ENCODE assay signal across 1 cellular context in the genomic region with DNA sequence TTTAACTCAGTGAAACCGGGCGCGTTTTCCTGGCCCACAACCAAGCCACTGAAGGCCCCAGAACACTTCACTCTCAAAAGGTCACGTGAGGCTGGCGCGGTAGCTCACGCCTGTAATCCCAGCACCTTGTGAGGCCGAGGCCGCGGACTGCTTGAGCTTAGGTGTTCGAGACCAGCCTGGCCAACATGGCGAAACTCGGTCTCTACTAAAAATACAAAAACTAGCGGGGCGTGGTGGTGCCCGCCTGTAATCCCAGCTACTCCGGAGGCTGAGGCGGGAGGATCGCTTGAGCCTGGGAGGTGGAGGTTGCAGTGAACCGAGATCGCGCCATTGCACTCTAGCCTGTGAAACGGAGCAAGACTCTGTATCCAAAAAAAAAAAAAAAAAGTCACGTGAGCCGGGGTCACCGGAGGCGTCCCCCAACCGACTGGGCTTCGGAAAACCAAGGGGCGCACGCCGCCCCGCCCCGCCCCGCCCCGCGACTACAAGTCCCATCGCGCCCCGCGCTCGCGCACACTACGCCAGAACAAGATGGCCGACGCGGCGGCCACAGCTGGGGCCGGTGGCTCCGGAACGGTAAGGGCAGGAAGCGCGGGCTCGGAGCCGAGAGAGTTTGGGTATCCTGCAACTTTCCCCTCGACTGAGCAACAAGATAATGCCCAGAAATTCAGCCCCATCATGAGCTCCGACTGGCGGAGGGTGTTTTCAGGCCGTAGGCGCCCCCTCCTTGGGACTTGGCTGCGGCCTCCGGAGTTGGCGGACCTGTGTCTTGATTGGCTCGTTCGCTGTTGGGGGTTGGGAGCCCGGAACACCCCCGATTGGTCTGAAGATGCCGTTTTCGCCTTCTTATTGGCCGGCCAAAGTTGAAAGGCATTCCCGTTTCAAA.
TF ChIP-seq lines count a peak whose summit lies in the region.

A gene with protein sequence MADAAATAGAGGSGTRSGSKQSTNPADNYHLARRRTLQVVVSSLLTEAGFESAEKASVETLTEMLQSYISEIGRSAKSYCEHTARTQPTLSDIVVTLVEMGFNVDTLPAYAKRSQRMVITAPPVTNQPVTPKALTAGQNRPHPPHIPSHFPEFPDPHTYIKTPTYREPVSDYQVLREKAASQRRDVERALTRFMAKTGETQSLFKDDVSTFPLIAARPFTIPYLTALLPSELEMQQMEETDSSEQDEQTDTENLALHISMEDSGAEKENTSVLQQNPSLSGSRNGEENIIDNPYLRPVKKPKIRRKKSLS (plus strand): TSS at position 514 of the 886 bp plus-strand sequence. CDS start 18 bp downstream, at position 532.

TF ChIP-seq in K562, 482 proteins besides CTCF, POLR2A, EP300 and RAD21 (continued from another document and continues in another):
- TF ChIP-seq, protein P1, sequence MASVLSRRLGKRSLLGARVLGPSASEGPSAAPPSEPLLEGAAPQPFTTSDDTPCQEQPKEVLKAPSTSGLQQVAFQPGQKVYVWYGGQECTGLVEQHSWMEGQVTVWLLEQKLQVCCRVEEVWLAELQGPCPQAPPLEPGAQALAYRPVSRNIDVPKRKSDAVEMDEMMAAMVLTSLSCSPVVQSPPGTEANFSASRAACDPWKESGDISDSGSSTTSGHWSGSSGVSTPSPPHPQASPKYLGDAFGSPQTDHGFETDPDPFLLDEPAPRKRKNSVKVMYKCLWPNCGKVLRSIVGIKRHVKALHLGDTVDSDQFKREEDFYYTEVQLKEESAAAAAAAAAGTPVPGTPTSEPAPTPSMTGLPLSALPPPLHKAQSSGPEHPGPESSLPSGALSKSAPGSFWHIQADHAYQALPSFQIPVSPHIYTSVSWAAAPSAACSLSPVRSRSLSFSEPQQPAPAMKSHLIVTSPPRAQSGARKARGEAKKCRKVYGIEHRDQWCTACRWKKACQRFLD (CRISPR knock-in tag; IDR thresholded peaks at IDR 0.05) = peak; percentile 83; the same call in 1 of the 2 replicates
- peak; percentile 74 for TF ChIP-seq RBM25 (IDR thresholded peaks at IDR 0.05; ENCODE audit: low read depth, low read length, severe bottlenecking)
- no peak for TF ChIP-seq ZBTB1 (CRISPR knock-in tag; IDR thresholded peaks at IDR 0.05; ENCODE audit: borderline replicate concordance, low read depth)
- TF ChIP-seq, protein P2, sequence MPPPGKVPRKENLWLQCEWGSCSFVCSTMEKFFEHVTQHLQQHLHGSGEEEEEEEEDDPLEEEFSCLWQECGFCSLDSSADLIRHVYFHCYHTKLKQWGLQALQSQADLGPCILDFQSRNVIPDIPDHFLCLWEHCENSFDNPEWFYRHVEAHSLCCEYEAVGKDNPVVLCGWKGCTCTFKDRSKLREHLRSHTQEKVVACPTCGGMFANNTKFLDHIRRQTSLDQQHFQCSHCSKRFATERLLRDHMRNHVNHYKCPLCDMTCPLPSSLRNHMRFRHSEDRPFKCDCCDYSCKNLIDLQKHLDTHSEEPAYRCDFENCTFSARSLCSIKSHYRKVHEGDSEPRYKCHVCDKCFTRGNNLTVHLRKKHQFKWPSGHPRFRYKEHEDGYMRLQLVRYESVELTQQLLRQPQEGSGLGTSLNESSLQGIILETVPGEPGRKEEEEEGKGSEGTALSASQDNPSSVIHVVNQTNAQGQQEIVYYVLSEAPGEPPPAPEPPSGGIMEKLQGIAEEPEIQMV (tag; conservative IDR thresholded peaks at IDR 0.05; ENCODE audit: low read depth) = no peak
- TF ChIP-seq KAT8 (IDR thresholded peaks at IDR 0.05; ENCODE audit: low read depth) = no peak
- TF ChIP-seq TARDBP (IDR thresholded peaks at IDR 0.05) = no peak
- TF ChIP-seq PTTG1 (tag; IDR thresholded peaks at IDR 0.05; ENCODE audit: low read depth) = no peak
- no peak for TF ChIP-seq ZNF121 (CRISPR knock-in tag; conservative IDR thresholded peaks at IDR 0.05)
- TF ChIP-seq ZNF12 (CRISPR knock-in tag; IDR thresholded peaks at IDR 0.05) = no peak; the same call in 1 of the 2 replicates
- TF ChIP-seq MCM2 (IDR thresholded peaks at IDR 0.05; ENCODE audit: low read depth) = no peak
- TF ChIP-seq, protein P3, sequence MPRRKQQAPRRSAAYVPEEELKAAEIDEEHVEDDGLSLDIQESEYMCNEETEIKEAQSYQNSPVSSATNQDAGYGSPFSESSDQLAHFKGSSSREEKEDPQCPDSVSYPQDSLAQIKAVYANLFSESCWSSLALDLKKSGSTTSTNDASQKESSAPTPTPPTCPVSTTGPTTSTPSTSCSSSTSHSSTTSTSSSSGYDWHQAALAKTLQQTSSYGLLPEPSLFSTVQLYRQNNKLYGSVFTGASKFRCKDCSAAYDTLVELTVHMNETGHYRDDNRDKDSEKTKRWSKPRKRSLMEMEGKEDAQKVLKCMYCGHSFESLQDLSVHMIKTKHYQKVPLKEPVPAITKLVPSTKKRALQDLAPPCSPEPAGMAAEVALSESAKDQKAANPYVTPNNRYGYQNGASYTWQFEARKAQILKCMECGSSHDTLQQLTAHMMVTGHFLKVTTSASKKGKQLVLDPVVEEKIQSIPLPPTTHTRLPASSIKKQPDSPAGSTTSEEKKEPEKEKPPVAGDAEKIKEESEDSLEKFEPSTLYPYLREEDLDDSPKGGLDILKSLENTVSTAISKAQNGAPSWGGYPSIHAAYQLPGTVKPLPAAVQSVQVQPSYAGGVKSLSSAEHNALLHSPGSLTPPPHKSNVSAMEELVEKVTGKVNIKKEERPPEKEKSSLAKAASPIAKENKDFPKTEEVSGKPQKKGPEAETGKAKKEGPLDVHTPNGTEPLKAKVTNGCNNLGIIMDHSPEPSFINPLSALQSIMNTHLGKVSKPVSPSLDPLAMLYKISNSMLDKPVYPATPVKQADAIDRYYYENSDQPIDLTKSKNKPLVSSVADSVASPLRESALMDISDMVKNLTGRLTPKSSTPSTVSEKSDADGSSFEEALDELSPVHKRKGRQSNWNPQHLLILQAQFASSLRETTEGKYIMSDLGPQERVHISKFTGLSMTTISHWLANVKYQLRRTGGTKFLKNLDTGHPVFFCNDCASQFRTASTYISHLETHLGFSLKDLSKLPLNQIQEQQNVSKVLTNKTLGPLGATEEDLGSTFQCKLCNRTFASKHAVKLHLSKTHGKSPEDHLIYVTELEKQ (CRISPR knock-in tag; IDR thresholded peaks at IDR 0.05) = no peak
- peak; percentile 32; the same call in 1 of the 2 replicates for TF ChIP-seq HDGF (IDR thresholded peaks at IDR 0.05)
- no peak for TF ChIP-seq HDAC8 (tag; IDR thresholded peaks at IDR 0.05)
- TF ChIP-seq, protein P4, sequence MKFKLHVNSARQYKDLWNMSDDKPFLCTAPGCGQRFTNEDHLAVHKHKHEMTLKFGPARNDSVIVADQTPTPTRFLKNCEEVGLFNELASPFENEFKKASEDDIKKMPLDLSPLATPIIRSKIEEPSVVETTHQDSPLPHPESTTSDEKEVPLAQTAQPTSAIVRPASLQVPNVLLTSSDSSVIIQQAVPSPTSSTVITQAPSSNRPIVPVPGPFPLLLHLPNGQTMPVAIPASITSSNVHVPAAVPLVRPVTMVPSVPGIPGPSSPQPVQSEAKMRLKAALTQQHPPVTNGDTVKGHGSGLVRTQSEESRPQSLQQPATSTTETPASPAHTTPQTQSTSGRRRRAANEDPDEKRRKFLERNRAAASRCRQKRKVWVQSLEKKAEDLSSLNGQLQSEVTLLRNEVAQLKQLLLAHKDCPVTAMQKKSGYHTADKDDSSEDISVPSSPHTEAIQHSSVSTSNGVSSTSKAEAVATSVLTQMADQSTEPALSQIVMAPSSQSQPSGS (CRISPR knock-in tag; IDR thresholded peaks at IDR 0.05) = no peak
- peak; percentile 97 for TF ChIP-seq POLR2AphosphoS5 (IDR thresholded peaks at IDR 0.05; ENCODE audit: control insufficient read depth, insufficient read depth, low read depth, low read length)
- TF ChIP-seq PHF20 (IDR thresholded peaks at IDR 0.05; ENCODE audit: partially characterized antibody) = peak; percentile 83
- TF ChIP-seq ARHGAP35 (IDR thresholded peaks at IDR 0.05; ENCODE audit: partially characterized antibody) = no peak
- TF ChIP-seq ZFP36 (IDR thresholded peaks at IDR 0.05; ENCODE audit: low read depth, low read length, partially characterized antibody) = no peak
- peak; percentile 58 for TF ChIP-seq FIP1L1 (IDR thresholded peaks at IDR 0.05; ENCODE audit: low read depth, low read length, poor library complexity, severe bottlenecking)
- no peak for TF ChIP-seq ZNF77 (CRISPR knock-in tag; IDR thresholded peaks at IDR 0.05)
- TF ChIP-seq MXI1 (IDR thresholded peaks at IDR 0.05; ENCODE audit: low read depth, low read length) = peak; percentile 15; the same call in 1 of the 2 replicates
- peak; percentile 75; the same call in 1 of the 2 replicates for TF ChIP-seq SMAD3 (CRISPR knock-in tag; conservative IDR thresholded peaks at IDR 0.05)
- no peak for TF ChIP-seq ILK (tag; IDR thresholded peaks at IDR 0.05; ENCODE audit: borderline replicate concordance, low read depth)
- TF ChIP-seq SMAD1 (IDR thresholded peaks at IDR 0.05; ENCODE audit: low read depth, low read length, partially characterized antibody) = peak; percentile 61
- TF ChIP-seq ZFX (CRISPR knock-in tag; IDR thresholded peaks at IDR 0.05) = peak; percentile 97
- TF ChIP-seq, protein P5, sequence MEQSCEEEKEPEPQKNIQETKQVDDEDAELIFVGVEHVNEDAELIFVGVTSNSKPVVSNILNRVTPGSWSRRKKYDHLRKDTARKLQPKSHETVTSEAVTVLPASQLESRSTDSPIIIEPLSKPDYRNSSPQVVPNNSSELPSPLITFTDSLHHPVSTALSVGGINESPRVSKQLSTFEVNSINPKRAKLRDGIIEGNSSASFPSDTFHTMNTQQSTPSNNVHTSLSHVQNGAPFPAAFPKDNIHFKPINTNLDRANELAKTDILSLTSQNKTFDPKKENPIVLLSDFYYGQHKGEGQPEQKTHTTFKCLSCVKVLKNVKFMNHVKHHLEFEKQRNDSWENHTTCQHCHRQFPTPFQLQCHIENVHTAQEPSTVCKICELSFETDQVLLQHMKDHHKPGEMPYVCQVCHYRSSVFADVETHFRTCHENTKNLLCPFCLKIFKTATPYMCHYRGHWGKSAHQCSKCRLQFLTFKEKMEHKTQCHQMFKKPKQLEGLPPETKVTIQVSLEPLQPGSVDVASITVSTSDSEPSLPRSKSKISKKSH (CRISPR knock-in tag; IDR thresholded peaks at IDR 0.05) = no peak
- no peak; the same call in 1 of the 2 replicates for TF ChIP-seq NR4A1 (CRISPR knock-in tag; IDR thresholded peaks at IDR 0.05)
- no peak for TF ChIP-seq NR4A1 (tag; IDR thresholded peaks at IDR 0.05)
- TF ChIP-seq DPF2 (IDR thresholded peaks at IDR 0.05) = no peak; the same call in 1 of the 2 replicates
- TF ChIP-seq, protein P6, sequence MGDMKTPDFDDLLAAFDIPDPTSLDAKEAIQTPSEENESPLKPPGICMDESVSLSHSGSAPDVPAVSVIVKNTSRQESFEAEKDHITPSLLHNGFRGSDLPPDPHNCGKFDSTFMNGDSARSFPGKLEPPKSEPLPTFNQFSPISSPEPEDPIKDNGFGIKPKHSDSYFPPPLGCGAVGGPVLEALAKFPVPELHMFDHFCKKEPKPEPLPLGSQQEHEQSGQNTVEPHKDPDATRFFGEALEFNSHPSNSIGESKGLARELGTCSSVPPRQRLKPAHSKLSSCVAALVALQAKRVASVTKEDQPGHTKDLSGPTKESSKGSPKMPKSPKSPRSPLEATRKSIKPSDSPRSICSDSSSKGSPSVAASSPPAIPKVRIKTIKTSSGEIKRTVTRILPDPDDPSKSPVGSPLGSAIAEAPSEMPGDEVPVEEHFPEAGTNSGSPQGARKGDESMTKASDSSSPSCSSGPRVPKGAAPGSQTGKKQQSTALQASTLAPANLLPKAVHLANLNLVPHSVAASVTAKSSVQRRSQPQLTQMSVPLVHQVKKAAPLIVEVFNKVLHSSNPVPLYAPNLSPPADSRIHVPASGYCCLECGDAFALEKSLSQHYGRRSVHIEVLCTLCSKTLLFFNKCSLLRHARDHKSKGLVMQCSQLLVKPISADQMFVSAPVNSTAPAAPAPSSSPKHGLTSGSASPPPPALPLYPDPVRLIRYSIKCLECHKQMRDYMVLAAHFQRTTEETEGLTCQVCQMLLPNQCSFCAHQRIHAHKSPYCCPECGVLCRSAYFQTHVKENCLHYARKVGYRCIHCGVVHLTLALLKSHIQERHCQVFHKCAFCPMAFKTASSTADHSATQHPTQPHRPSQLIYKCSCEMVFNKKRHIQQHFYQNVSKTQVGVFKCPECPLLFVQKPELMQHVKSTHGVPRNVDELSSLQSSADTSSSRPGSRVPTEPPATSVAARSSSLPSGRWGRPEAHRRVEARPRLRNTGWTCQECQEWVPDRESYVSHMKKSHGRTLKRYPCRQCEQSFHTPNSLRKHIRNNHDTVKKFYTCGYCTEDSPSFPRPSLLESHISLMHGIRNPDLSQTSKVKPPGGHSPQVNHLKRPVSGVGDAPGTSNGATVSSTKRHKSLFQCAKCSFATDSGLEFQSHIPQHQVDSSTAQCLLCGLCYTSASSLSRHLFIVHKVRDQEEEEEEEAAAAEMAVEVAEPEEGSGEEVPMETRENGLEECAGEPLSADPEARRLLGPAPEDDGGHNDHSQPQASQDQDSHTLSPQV (IDR thresholded peaks at IDR 0.05) = peak; percentile 67
- no peak for TF ChIP-seq PURB (CRISPR knock-in tag; IDR thresholded peaks at IDR 0.05; ENCODE audit: low read depth)
- TF ChIP-seq KLF6 (CRISPR knock-in tag; IDR thresholded peaks at IDR 0.05; ENCODE audit: borderline replicate concordance) = no peak
- TF ChIP-seq BACH1 (tag; IDR thresholded peaks at IDR 0.05) = no peak
- TF ChIP-seq TEAD1 (CRISPR knock-in tag; IDR thresholded peaks at IDR 0.05) = peak in 1 of 2 experiments; percentile 87; a peak in 2 of 4 replicates
- TF ChIP-seq, protein P7, sequence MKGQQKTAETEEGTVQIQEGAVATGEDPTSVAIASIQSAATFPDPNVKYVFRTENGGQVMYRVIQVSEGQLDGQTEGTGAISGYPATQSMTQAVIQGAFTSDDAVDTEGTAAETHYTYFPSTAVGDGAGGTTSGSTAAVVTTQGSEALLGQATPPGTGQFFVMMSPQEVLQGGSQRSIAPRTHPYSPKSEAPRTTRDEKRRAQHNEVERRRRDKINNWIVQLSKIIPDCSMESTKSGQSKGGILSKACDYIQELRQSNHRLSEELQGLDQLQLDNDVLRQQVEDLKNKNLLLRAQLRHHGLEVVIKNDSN (CRISPR knock-in tag; IDR thresholded peaks at IDR 0.05) = peak; percentile 87
- TF ChIP-seq FOXJ3 (CRISPR knock-in tag; IDR thresholded peaks at IDR 0.05) = no peak
- peak; percentile 83 for TF ChIP-seq ASH1L (IDR thresholded peaks at IDR 0.05; ENCODE audit: borderline replicate concordance, low read depth, partially characterized antibody)
- TF ChIP-seq ILF3 (IDR thresholded peaks at IDR 0.05; ENCODE audit: borderline replicate concordance) = no peak; the same call in 1 of the 2 replicates
- TF ChIP-seq GTF2F1 (IDR thresholded peaks at IDR 0.05; ENCODE audit: low read depth, low read length) = no peak; the same call in 1 of the 2 replicates
- no peak for TF ChIP-seq ZNF408 (CRISPR knock-in tag; IDR thresholded peaks at IDR 0.05; ENCODE audit: low read depth)
- no peak for TF ChIP-seq ZNF224 (CRISPR knock-in tag; IDR thresholded peaks at IDR 0.05)
- TF ChIP-seq FOXA1 (IDR thresholded peaks at IDR 0.05; ENCODE audit: borderline replicate concordance) = no peak
- no peak; the same call in 1 of the 2 replicates for TF ChIP-seq LEF1 (IDR thresholded peaks at IDR 0.05)
- TF ChIP-seq, protein P8, sequence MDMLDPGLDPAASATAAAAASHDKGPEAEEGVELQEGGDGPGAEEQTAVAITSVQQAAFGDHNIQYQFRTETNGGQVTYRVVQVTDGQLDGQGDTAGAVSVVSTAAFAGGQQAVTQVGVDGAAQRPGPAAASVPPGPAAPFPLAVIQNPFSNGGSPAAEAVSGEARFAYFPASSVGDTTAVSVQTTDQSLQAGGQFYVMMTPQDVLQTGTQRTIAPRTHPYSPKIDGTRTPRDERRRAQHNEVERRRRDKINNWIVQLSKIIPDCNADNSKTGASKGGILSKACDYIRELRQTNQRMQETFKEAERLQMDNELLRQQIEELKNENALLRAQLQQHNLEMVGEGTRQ (CRISPR knock-in tag; IDR thresholded peaks at IDR 0.05) = peak; percentile 70
- TF ChIP-seq FOXK1 (CRISPR knock-in tag; IDR thresholded peaks at IDR 0.05; ENCODE audit: borderline replicate concordance) = 0 out of 2 replicates have a peak, but pooled peaks have one; percentile 46
- no peak for TF ChIP-seq NCOA6 (IDR thresholded peaks at IDR 0.05)
- TF ChIP-seq POLR2H (tag; IDR thresholded peaks at IDR 0.05; ENCODE audit: low read depth) = peak; percentile 97
- TF ChIP-seq ZNF140 (CRISPR knock-in tag; IDR thresholded peaks at IDR 0.05) = no peak
- TF ChIP-seq NR2F6 (CRISPR knock-in tag; IDR thresholded peaks at IDR 0.05) = no peak
